8 cellular contexts compared by ENCODE assay signal in genomic region chr4:54683616-54684346, GRCh38. TPM values are rescaled to one million over a fixed set of nuclear protein-coding genes. Genes with fewer than 3 reads are reported as not detected.
DNase-seq lines count a peak whose midpoint lies in the region; ATAC-seq and TF ChIP-seq lines count a peak whose summit lies in the region.

No MANE protein-coding gene starts in this region.

- H3K36me3 Mint-ChIP-seq in activated naive CD8-positive, alpha-beta T cell, result no peaks in the 10 kb centered on the region

- POLR2A ChIA-PET in GM10248 (lab: Yijun Ruan, JAX), result no interaction called here

- no peaks in the 10 kb centered on the region for H3K36me3 ChIP-seq in mucosa of descending colon (ENCODE audit: low read depth)

- in situ Hi-C loops in SK-MEL-5 (cut with HindIII; ENCODE audit: low pct_unique_long_range_greater_than_20kb, low sequenced_read_pairs), result no loop called here

- H3K4me1 Mint-ChIP-seq in activated naive CD8-positive, alpha-beta T cell (ENCODE audit: low read depth), result peaks cover 22% of the 10 kb centered on the region

- H3K9me3 ChIP-seq in mucosa of descending colon, result no peaks in the 10 kb centered on the region

- peak overlapping the region; percentile 3 for H3K27ac Mint-ChIP-seq in activated naive CD8-positive, alpha-beta T cell

- peak overlapping the region; percentile 23 for H3K4me3 Mint-ChIP-seq in activated naive CD8-positive, alpha-beta T cell

- H3K27me3 Mint-ChIP-seq in activated naive CD8-positive, alpha-beta T cell, result no peaks in the 10 kb centered on the region

- CTCF ChIA-PET in GM10248 (lab: Yijun Ruan, JAX), result interaction anchor here (0.7 to 1.2 kb wide), 6 partner anchors 9 to 280 kb away, joined by 3 to 5 read pairs (median 3); no protein-coding TSS in a partner anchor

- no peaks in the 10 kb centered on the region for H3K9me3 Mint-ChIP-seq in activated naive CD8-positive, alpha-beta T cell (ENCODE audit: low read depth)

- intact Hi-C loops in mucosa of descending colon (cut with DNase I, micrococcal nuclease) (no loop called here), posterior vena cava (cut with DNase I) (no loop called here)

- DNase-seq in GM10248 (ENCODE audit: extremely low spot score), result peak; percentile 43
- DNase-seq in SK-MEL-5 (ENCODE audit: low read depth, low spot score), result peak; percentile 69
- peak in 1 of 3 donors; percentile 42 for DNase-seq in mucosa of descending colon
- DNase-seq in DMS153 (lab: John Stamatoyannopoulos, UW), result no peak
- DNase-seq in mesenteric fat pad (ENCODE audit: low spot score), result no peak
- DNase-seq in posterior vena cava (ENCODE audit: low spot score), result no peak

- no peaks in the 10 kb centered on the region for H3K4me1 ChIP-seq in mucosa of descending colon (ENCODE audit: low read depth)

- TF ChIP-seq CTCF in GM10248 (IDR thresholded peaks at IDR 0.05; ENCODE audit: control extremely low read depth, extremely low read depth, low read depth, missing control alignments), result peak; percentile 35
- TF ChIP-seq CTCF in mucosa of descending colon (IDR thresholded peaks at IDR 0.05), result no peak

- no peak overlapping the region for H3K4me3 ChIP-seq in mucosa of descending colon

- ATAC-seq in HG02852 (IDR thresholded peaks at IDR 0.05; ENCODE audit: unreplicated experiment), result peak; percentile 35
- ATAC-seq in mucosa of descending colon, result peak; percentile 49

RNA-seq across cellular contexts. Expression of gene KIT, which starts 26.0 kb away (rescaled TPM):
- 0.24 and 0.96 TPM in 2 replicates for total RNA-seq in SK-MEL-5 (2014; rRNA removed; shearing (Covaris generic))
- polyA plus RNA-seq in SK-MEL-5 (2015; cell fraction: cytosol; rRNA removed), result 0.05 and 0.08 TPM in 2 replicates
- polyA plus RNA-seq in SK-MEL-5 (2015; cell fraction: nucleus; rRNA removed), result 0.14 and 0.22 TPM in 2 replicates
- 10 to 100 TPM in 2 of 3 donors, 1 to 10 TPM in 1; 3.0 to 32.8 (median 16.8) TPM for total RNA-seq in mucosa of descending colon
- total RNA-seq in mesenteric fat pad, result 7.8 TPM
- total RNA-seq in posterior vena cava, result 10 to 100 TPM in 1 of 2 donors, 1 to 10 TPM in 1; 9.5 to 13.1 TPM

Comparison
In these comparisons a context has a peak if more than half of its experiments do, and no peak if none do; other contexts are left out.
1. DNase-seq: peak in GM10248 (single experiment) and SK-MEL-5 (single experiment); none in DMS153 (single experiment), mesenteric fat pad (single experiment) and posterior vena cava (single experiment).